1 cellular context compared by ENCODE assay signal in genomic region chr22:49907807-49908206, GRCh38.
TF ChIP-seq lines count a peak whose summit lies in the region.

No MANE protein-coding gene starts in this region.

TF ChIP-seq in WTC11, 78 proteins besides CTCF, POLR2A, EP300 and RAD21 (continued from another document):
- TF ChIP-seq ARID4B (CRISPR knock-in tag; IDR thresholded peaks at IDR 0.05; ENCODE audit: borderline replicate concordance) (no peak), NR2C2 (CRISPR knock-in tag; IDR thresholded peaks at IDR 0.05) (no peak), ZNF263 (CRISPR knock-in tag; IDR thresholded peaks at IDR 0.05; ENCODE audit: low read depth) (no peak), GRHL2 (CRISPR knock-in tag; IDR thresholded peaks at IDR 0.05; ENCODE audit: insufficient replicate concordance, severe bottlenecking) (no peak), USF2 (CRISPR knock-in tag; IDR thresholded peaks at IDR 0.05) (no peak), ZNF425 (CRISPR knock-in tag; conservative IDR thresholded peaks at IDR 0.05) (no peak), PRRX2 (CRISPR knock-in tag; IDR thresholded peaks at IDR 0.05) (no peak), ATF6 (CRISPR knock-in tag; IDR thresholded peaks at IDR 0.05) (no peak), NR3C1 (CRISPR knock-in tag; conservative IDR thresholded peaks at IDR 0.05; ENCODE audit: low read depth) (no peak), ZNF219 (CRISPR knock-in tag; IDR thresholded peaks at IDR 0.05; ENCODE audit: borderline replicate concordance) (no peak), CREB1 (CRISPR knock-in tag; IDR thresholded peaks at IDR 0.05) (no peak)
